16 cellular contexts compared by ENCODE assay signal in genomic region chr17:17086585-17086984, GRCh38. TPM values are rescaled to one million over a fixed set of nuclear protein-coding genes. Genes with fewer than 3 reads are reported as not detected.
DNase-seq lines count a peak whose midpoint lies in the region; ATAC-seq and TF ChIP-seq lines count a peak whose summit lies in the region.
"Had no signal": no experiment of that assay in that cellular context is flagged by ENCODE, and none has a peak within 500 bp of the region (broad histone marks: within the 10 kb centered on the region; RNA-seq: fewer than 3 reads in every experiment).

No MANE protein-coding gene starts in this region.

- peak; percentile 24 for DNase-seq in activated effector memory CD4-positive, alpha-beta T cell treated with anti-CD3 and anti-CD28 coated beads, Interleukin-2, amount 50 U/mL, for 16 hours
- DNase-seq in activated effector memory CD4-positive, alpha-beta T cell treated with Interleukin-2 at 50 U/mL for 16 hours = no peak
- DNase-seq in mesothelial cell of epicardium (ENCODE audit: low spot score in 2 of 2, unreplicated experiment in 2 of 2) = no peak
- no peak for DNase-seq in type B pancreatic cell (ENCODE audit: extremely low spot score, unreplicated experiment)
- DNase-seq in H4 (ENCODE audit: low spot score) = no peak
- DNase-seq in sciatic nerve (ENCODE audit: low spot score) = no peak
- DNase-seq in NCI-H1417 treated with DMSO at 0.1 percent for 48 hours (lab: John Stamatoyannopoulos, UW) = no peak
- DNase-seq: activated naive CD8-positive, alpha-beta T cell treated with anti-CD3 and anti-CD28 coated beads for 36 hours; Karpas-422; mammary epithelial cell; stimulated activated CD4-positive, alpha-beta T cell treated with anti-CD3 and anti-CD28 coated beads, Interleukin-15, amount 100 ng/mL, for 24 hours; stimulated activated naive CD8-positive, alpha-beta T cell treated with anti-CD3 and anti-CD28 coated beads, Interleukin-15, Interleukin-2, amounts not matched to agents 100 U/mL and 50 U/mL, for 24 hours; testis had no signal

- no peaks in the 10 kb centered on the region for H3K9me3 Mint-ChIP-seq in activated T-helper 17 cell treated with anti-CD3 and anti-CD28 coated beads, Interleukin-2, amount 50 U/mL, for 72 hours
- no peaks in the 10 kb centered on the region for H3K9me3 Mint-ChIP-seq in mesothelial cell of epicardium
- H3K9me3 Mint-ChIP-seq in type B pancreatic cell = no peaks in the 10 kb centered on the region
- H3K9me3 Mint-ChIP-seq: activated naive CD8-positive, alpha-beta T cell treated with anti-CD3 and anti-CD28 coated beads for 36 hours had no signal

- intact Hi-C loops in sciatic nerve (cut with DNase I) = no loop called here

- H3K36me3 Mint-ChIP-seq in activated T-helper 17 cell treated with anti-CD3 and anti-CD28 coated beads, Interleukin-2, amount 50 U/mL, for 72 hours (ENCODE audit: low read depth) = peaks cover 57% of the 10 kb centered on the region
- peaks cover 20% of the 10 kb centered on the region for H3K36me3 Mint-ChIP-seq in mesothelial cell of epicardium
- peaks cover 26% of the 10 kb centered on the region for H3K36me3 Mint-ChIP-seq in type B pancreatic cell

- peak overlapping the region; percentile 35 for H3K4me3 Mint-ChIP-seq in activated T-helper 17 cell treated with anti-CD3 and anti-CD28 coated beads, Interleukin-2, amount 50 U/mL, for 72 hours
- H3K4me3 Mint-ChIP-seq in mesothelial cell of epicardium (no peak overlapping the region), type B pancreatic cell (no peak overlapping the region)
- H3K4me3 Mint-ChIP-seq: activated naive CD8-positive, alpha-beta T cell treated with anti-CD3 and anti-CD28 coated beads for 36 hours; B cell had no signal

- TF ChIP-seq CTCF in mesothelial cell of epicardium (IDR thresholded peaks at IDR 0.05; ENCODE audit: unreplicated experiment) = no peak
- no peak for TF ChIP-seq CTCF in type B pancreatic cell (conservative IDR thresholded peaks at IDR 0.05)

- H3K27me3 Mint-ChIP-seq in activated T-helper 17 cell treated with anti-CD3 and anti-CD28 coated beads, Interleukin-2, amount 50 U/mL, for 72 hours = no peaks in the 10 kb centered on the region
- H3K27me3 Mint-ChIP-seq in mesothelial cell of epicardium (ENCODE audit: low read depth) (no peaks in the 10 kb centered on the region), type B pancreatic cell (no peaks in the 10 kb centered on the region)
- H3K27me3 Mint-ChIP-seq: activated naive CD8-positive, alpha-beta T cell treated with anti-CD3 and anti-CD28 coated beads for 36 hours; B cell had no signal

- H3K27ac Mint-ChIP-seq in activated T-helper 17 cell treated with anti-CD3 and anti-CD28 coated beads, Interleukin-2, amount 50 U/mL, for 72 hours = peak overlapping the region; percentile 82
- H3K27ac Mint-ChIP-seq in mesothelial cell of epicardium (peak overlapping the region; percentile 1), type B pancreatic cell (peak overlapping the region; percentile 14)
- H3K27ac Mint-ChIP-seq: activated naive CD8-positive, alpha-beta T cell treated with anti-CD3 and anti-CD28 coated beads for 36 hours; B cell had no signal

- ATAC-seq in activated T-helper 17 cell treated with anti-CD3 and anti-CD28 coated beads, Interleukin-2, amount 50 U/mL, for 72 hours (replicated peaks) = no peak
- no peak for ATAC-seq in sciatic nerve
- ATAC-seq: HepG2; stimulated activated naive CD8-positive, alpha-beta T cell treated with anti-CD3 and anti-CD28 coated beads, Interleukin-15, Interleukin-2, amounts not matched to agents 100 U/mL and 50 U/mL, for 24 hours had no signal

- H3K4me1 Mint-ChIP-seq in activated T-helper 17 cell treated with anti-CD3 and anti-CD28 coated beads, Interleukin-2, amount 50 U/mL, for 72 hours = peaks cover 34% of the 10 kb centered on the region
- peaks cover 4% of the 10 kb centered on the region for H3K4me1 Mint-ChIP-seq in mesothelial cell of epicardium
- H3K4me1 Mint-ChIP-seq in type B pancreatic cell (ENCODE audit: unreplicated experiment) = peaks cover 35% of the 10 kb centered on the region

RNA-seq across cellular contexts. Expression of gene MPRIP, which starts 44.3 kb away (rescaled TPM):
- total RNA-seq in activated T-helper 17 cell treated with anti-CD3 and anti-CD28 coated beads, Interleukin-2, amount 50 U/mL, for 72 hours = 100 to 1,000 TPM; 204 to 207 TPM
- total RNA-seq in mesothelial cell of epicardium = 224 to 228 TPM (median 225 TPM) in 3 replicates
- total RNA-seq in type B pancreatic cell (ENCODE audit: low replicate concordance) = 275 and 367 TPM in 2 replicates
- 86.9 and 99.5 TPM in 2 replicates for total RNA-seq in H4 (2014; rRNA removed; shearing (Covaris generic))
- total RNA-seq in sciatic nerve = 500 TPM

Comparison
In these comparisons a context has a peak if more than half of its experiments do, and no peak if none do; other contexts are left out.
1. H3K27ac Mint-ChIP-seq: peak in every context shown above with its lines; median percentile 82 in activated T-helper 17 cell treated with anti-CD3 and anti-CD28 coated beads, Interleukin-2, amount 50 U/mL, for 72 hours; 14 in type B pancreatic cell; 1 in mesothelial cell of epicardium.